ENCODE assay signal across 8 cellular contexts in the genomic region with DNA sequence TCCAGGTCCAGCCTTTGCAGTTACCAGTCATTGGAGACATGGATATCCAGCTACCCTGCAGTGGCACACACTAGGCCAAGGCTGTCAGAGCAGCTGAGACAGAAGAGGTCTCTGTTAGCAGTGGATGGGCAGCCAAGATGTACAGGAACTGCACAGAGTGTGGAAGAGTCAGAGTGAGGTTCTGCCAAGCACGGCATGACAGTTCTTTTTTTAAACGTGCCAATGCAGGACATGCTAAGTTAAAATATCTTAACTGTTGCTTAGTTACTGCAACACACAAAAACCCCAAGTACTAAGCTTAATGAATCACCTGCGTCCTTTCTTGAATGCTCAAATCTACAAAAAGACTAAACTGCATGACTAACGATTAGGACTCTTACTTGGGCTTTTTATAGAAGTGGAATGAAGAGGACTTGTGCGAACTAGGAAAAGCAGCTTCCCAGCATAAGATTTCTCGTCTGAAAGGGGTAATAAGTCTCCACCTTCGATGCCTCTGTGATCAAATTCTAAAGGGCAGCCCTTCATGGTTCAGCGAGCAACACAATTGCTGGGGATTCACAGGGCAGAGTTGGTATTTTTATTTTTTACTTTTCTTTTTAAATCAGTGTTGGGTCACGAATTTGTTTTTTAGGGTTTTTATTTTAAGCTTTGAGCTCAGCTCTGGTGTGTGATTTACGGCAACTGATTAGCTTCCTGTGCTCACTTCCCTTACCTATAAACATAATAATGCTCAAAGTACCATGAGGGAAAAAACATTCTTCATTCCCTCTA. TPM values are rescaled to one million over a fixed set of nuclear protein-coding genes. Genes with fewer than 3 reads are reported as not detected.
A peak's percentile ranks its signal among the peaks of the same experiment; 100 is the strongest.
DNase-seq lines count a peak whose midpoint lies in the region; ATAC-seq and TF ChIP-seq lines count a peak whose summit lies in the region.

No MANE protein-coding gene starts in this region.

- H3K27ac ChIP-seq in PC-9 (no peak overlapping the region), tibial nerve (peak overlapping the region in 3 of 4 donors; percentile 16 to 68 (median 62))

- H3K79me2 ChIP-seq in PC-9 (ENCODE audit: low read depth), result no peaks in the 10 kb centered on the region

- peak; percentile 89 for ATAC-seq in activated CD4-positive, alpha-beta T cell treated with anti-CD3 and anti-CD28 coated beads for 36 hours
- peak; percentile 34 for ATAC-seq in HG02588 (IDR thresholded peaks at IDR 0.05; ENCODE audit: unreplicated experiment)

- no peaks in the 10 kb centered on the region for H4K20me1 ChIP-seq in PC-9 (ENCODE audit: insufficient read depth)

- intact Hi-C loops in activated CD4-positive, alpha-beta T cell treated with anti-CD3 and anti-CD28 coated beads for 36 hours (cut with DNase I, micrococcal nuclease), result loop anchor here in 1 of 2 experiments (1.0 kb wide), 1 partner anchor 20 kb away; no protein-coding TSS in a partner anchor
- intact Hi-C loops in PC-9 (cut with micrococcal nuclease; ENCODE audit: unreplicated experiment), result no loop called here

- H3K9me3 Mint-ChIP-seq in activated CD4-positive, alpha-beta T cell treated with anti-CD3 and anti-CD28 coated beads for 36 hours (ENCODE audit: low read depth), result no peaks in the 10 kb centered on the region

- no peaks in the 10 kb centered on the region for H3K36me3 ChIP-seq in PC-9 (ENCODE audit: low read depth)
- H3K36me3 ChIP-seq in tibial nerve, result peaks cover 0 to 11% (median 0%) of the 10 kb centered on the region in 3 donors

- H3K9me3 ChIP-seq in PC-9 (ENCODE audit: insufficient read depth, low read depth) (no peaks in the 10 kb centered on the region), tibial nerve (no peaks in the 10 kb centered on the region)

- peaks cover 1% of the 10 kb centered on the region; the same call in 1 of the 2 replicates for H3K4me1 ChIP-seq in PC-9 (replicated peaks; ENCODE audit: insufficient read depth)
- H3K4me1 ChIP-seq in tibial nerve, result peaks cover 4 to 29% (median 8%) of the 10 kb centered on the region in 4 donors

- TF ChIP-seq CTCF in PC-9 (conservative IDR thresholded peaks at IDR 0.05), result no peak
- TF ChIP-seq CTCF in tibial nerve (IDR thresholded peaks at IDR 0.05), result no peak

- CTCF ChIA-PET in activated CD4-positive, alpha-beta T cell treated with anti-CD3 and anti-CD28 coated beads for 36 hours (lab: Charles Lee), result interaction anchor here (0.6 to 1.3 kb wide), 7 partner anchors 11 to 505 kb away, joined by 3 to 5 read pairs (median 3); a partner anchor contains a TSS
- CTCF ChIA-PET in PC-9 (lab: Charles Lee), result interaction anchor here (0.6 to 1.0 kb wide), 2 partner anchors 21 to 86 kb away, joined by 3 read pairs; no protein-coding TSS in a partner anchor

- peaks cover 19% of the 10 kb centered on the region; the same call in 1 of the 2 replicates for H3F3A ChIP-seq in PC-9 (ENCODE audit: insufficient read depth, low read depth)

- no peak overlapping the region for H3K4me2 ChIP-seq in PC-9

- peak overlapping the region; percentile 83 for H3K27ac Mint-ChIP-seq in activated CD4-positive, alpha-beta T cell treated with anti-CD3 and anti-CD28 coated beads for 36 hours

- no peak for TF ChIP-seq EP300 in tibial nerve (IDR thresholded peaks at IDR 0.05)

- no peak overlapping the region for H2AFZ ChIP-seq in PC-9

- TF ChIP-seq POLR2A in tibial nerve (IDR thresholded peaks at IDR 0.05), result no peak

- BruUV-seq in PC-9 (replicated peaks; lab: Mats Ljungman, UMichigan), result TSS peak; percentile 4

- POLR2A ChIA-PET in activated CD4-positive, alpha-beta T cell treated with anti-CD3 and anti-CD28 coated beads for 36 hours (lab: Charles Lee), result interaction anchor here (0.5 to 2.2 kb wide), 13 partner anchors 8 to 505 kb away, joined by 3 to 8 read pairs (median 3); a partner anchor contains a TSS
- POLR2A ChIA-PET in PC-9 (lab: Charles Lee; ENCODE audit: unreplicated experiment), result interaction anchor here (0.5 to 1.6 kb wide), 4 partner anchors 21 to 59 kb away, joined by 3 to 10 read pairs (median 4); a partner anchor contains a TSS

- DNase-seq in activated CD4-positive, alpha-beta T cell treated with anti-CD3 and anti-CD28 coated beads for 36 hours, result peak; percentile 58
- no peak for DNase-seq in activated CD4-positive, alpha-beta T cell treated with anti-CD3 and anti-CD28 coated beads for 4 hours
- DNase-seq in PC-9 (no peak), cerebellar cortex (ENCODE audit: low spot score) (peak; percentile 79), medulla oblongata (ENCODE audit: extremely low spot score) (peak; percentile 83), tibial nerve (ENCODE audit: low spot score in 2 of 2) (no peak), NK-92 (lab: John Stamatoyannopoulos, UW; ENCODE audit: unreplicated experiment) (no peak)

- peak overlapping the region; percentile 40 for H3K4me3 Mint-ChIP-seq in activated CD4-positive, alpha-beta T cell treated with anti-CD3 and anti-CD28 coated beads for 36 hours

- H3K27me3 ChIP-seq in PC-9 (ENCODE audit: insufficient read depth, low read depth) (no peaks in the 10 kb centered on the region), tibial nerve (no peaks in the 10 kb centered on the region)

- H3K4me3 ChIP-seq in PC-9 (no peak overlapping the region), tibial nerve (no peak overlapping the region)

- no peaks in the 10 kb centered on the region for H3K27me3 Mint-ChIP-seq in activated CD4-positive, alpha-beta T cell treated with anti-CD3 and anti-CD28 coated beads for 36 hours

- H3K4me1 Mint-ChIP-seq in activated CD4-positive, alpha-beta T cell treated with anti-CD3 and anti-CD28 coated beads for 36 hours, result peaks cover 32% of the 10 kb centered on the region

- no peaks in the 10 kb centered on the region for H3K9me2 ChIP-seq in PC-9 (ENCODE audit: insufficient read depth)

- peaks cover 12% of the 10 kb centered on the region for H3K36me3 Mint-ChIP-seq in activated CD4-positive, alpha-beta T cell treated with anti-CD3 and anti-CD28 coated beads for 36 hours (ENCODE audit: low read depth)

- WGBS in tibial nerve, 2 donors, result 22 to 23% methylated on average over 10 of the region's 10 CpGs

RNA-seq across cellular contexts. Expression of a gene that starts 20.6 kb away (rescaled TPM):
- 100 to 1,000 TPM in 1 of 2 experiments, 10 to 100 TPM in 1; 98.6 to 180 TPM for total RNA-seq in activated CD4-positive, alpha-beta T cell treated with anti-CD3 and anti-CD28 coated beads for 36 hours
- total RNA-seq in PC-9 (2021), result 54.3 and 79.7 TPM in 2 replicates
- total RNA-seq in tibial nerve, result 10 to 100 TPM; 25.3 to 54.0 (median 41.9) TPM

RNA-seq across cellular contexts. Expression of a gene that starts 45.0 kb away (rescaled TPM):
- total RNA-seq in activated CD4-positive, alpha-beta T cell treated with anti-CD3 and anti-CD28 coated beads for 36 hours, result 10 to 100 TPM; 18.4 to 21.3 TPM
- total RNA-seq in PC-9 (2021) (25.3 and 33.4 TPM in 2 replicates), tibial nerve (10 to 100 TPM; 13.3 to 28.8 (median 19.1) TPM)

RNA-seq across cellular contexts. Expression of a gene that starts 45.2 kb away (rescaled TPM):
- 10 to 100 TPM; 64.4 to 71.1 TPM for total RNA-seq in activated CD4-positive, alpha-beta T cell treated with anti-CD3 and anti-CD28 coated beads for 36 hours
- total RNA-seq in PC-9 (2021) (27.9 and 34.3 TPM in 2 replicates), tibial nerve (1 to 10 TPM; 1.2 to 3.1 (median 1.9) TPM)

RNA-seq across cellular contexts. Expression of a gene that starts 57.0 kb away (rescaled TPM):
- total RNA-seq in activated CD4-positive, alpha-beta T cell treated with anti-CD3 and anti-CD28 coated beads for 36 hours, result 1 to 10 TPM; 6.5 to 7.8 TPM
- total RNA-seq in PC-9 (2021) (122 and 142 TPM in 2 replicates), tibial nerve (100 to 1,000 TPM; 246 to 526 (median 339) TPM)

Comparison
In these comparisons a context has a peak if more than half of its experiments do, and no peak if none do; other contexts are left out.
1. DNase-seq: peak in activated CD4-positive, alpha-beta T cell treated with anti-CD3 and anti-CD28 coated beads for 36 hours (single experiment), cerebellar cortex (single experiment) and medulla oblongata (single experiment); none in activated CD4-positive, alpha-beta T cell treated with anti-CD3 and anti-CD28 coated beads for 4 hours (0 of 2), PC-9 (0 of 2), tibial nerve (0 of 2) and NK-92 (single experiment).